ENCODE assay signal across 1 cellular context in the genomic region with DNA sequence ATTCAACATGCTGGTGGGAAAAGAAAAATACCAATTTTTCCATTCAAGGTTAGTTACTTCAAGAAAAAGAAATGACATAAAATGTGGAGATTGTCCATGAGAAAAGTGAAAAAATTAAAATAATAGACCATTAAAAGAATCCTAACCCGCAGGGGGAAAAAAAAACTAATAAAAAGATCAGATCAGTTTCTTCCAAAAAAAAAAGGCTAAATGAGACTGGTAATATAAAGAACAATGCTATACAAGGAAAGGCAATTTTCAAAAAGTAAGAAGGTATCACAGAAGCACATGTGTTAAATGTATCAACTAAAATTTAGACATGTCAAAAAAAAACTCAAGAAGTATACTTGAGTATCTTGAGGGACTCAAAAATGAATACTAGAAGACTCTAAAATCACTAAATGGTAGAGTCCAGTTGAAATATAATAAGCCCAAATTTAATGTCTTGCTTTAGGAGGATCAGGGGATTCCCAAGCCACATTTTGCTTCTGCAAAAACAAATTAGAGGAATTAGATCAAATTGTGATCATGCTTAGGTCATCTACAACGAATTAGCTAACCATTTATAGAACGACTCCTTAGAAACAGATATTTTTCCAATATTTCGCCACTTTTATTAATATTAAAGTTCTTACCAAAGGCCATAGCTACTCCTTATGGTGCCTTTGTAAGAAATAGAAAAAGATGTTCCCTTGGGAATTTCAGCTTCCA.
TF ChIP-seq lines count a peak whose summit lies in the region.

No MANE protein-coding gene starts in this region.

TF ChIP-seq in IMR-90, 13 proteins besides CTCF, POLR2A, EP300 and RAD21:
- TF ChIP-seq, protein P1, sequence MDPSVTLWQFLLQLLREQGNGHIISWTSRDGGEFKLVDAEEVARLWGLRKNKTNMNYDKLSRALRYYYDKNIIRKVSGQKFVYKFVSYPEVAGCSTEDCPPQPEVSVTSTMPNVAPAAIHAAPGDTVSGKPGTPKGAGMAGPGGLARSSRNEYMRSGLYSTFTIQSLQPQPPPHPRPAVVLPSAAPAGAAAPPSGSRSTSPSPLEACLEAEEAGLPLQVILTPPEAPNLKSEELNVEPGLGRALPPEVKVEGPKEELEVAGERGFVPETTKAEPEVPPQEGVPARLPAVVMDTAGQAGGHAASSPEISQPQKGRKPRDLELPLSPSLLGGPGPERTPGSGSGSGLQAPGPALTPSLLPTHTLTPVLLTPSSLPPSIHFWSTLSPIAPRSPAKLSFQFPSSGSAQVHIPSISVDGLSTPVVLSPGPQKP (IDR thresholded peaks at IDR 0.05; ENCODE audit: borderline replicate concordance, low read depth, low read length) = no peak
- TF ChIP-seq BHLHE40 (IDR thresholded peaks at IDR 0.05; ENCODE audit: low read depth, low read length) (no peak), RFX5 (IDR thresholded peaks at IDR 0.05; ENCODE audit: low read depth, low read length) (no peak)
